In the genomic region with DNA sequence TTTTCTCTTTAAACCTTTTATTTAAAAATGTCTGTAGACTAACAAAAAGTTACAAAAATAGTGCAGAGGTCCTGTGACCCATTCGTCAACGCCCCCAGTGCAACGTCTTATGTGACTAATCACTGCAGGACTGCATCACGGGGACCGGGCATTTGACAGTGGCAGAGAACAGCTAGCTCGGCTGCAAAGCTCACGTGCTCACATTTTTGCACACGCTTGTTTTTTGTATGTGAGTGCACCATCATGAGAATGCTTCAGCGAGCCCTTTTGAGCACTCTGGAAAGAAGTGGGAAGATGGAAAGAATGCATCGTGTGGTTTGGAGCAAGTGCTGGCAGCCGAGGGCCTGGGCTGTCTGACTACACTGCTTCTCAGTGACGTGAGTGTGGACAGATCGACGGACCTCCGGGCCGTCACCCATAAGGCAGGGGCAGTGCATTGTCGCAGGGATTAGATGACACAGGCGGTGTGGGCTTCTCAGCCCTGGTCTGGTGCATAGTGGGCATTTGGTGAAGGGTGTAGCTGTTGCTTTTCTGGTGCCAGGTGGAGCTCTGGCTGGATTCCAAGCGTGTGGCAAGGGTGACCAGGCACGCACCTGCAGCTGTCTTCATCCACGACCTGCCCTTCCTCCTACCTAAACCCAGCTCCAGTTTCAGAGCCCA, we compare ENCODE assay signal across 12 cellular contexts. TPM values are rescaled to one million over a fixed set of nuclear protein-coding genes. Genes with fewer than 3 reads are reported as not detected.
DNase-seq lines count a peak whose midpoint lies in the region; ATAC-seq and TF ChIP-seq lines count a peak whose summit lies in the region.
"Had no signal": no experiment of that assay in that cellular context is flagged by ENCODE, and none has a peak within 500 bp of the region (broad histone marks: within the 10 kb centered on the region; RNA-seq: fewer than 3 reads in every experiment).

No MANE protein-coding gene starts in this region.

- H3K4me3 ChIP-seq in left ventricle myocardium inferior (no peak overlapping the region), body of pancreas (no peak overlapping the region), lung (no peak overlapping the region)

- TF ChIP-seq CTCF in left ventricle myocardium inferior (IDR thresholded peaks at IDR 0.05; ENCODE audit: borderline replicate concordance) (no peak), body of pancreas (IDR thresholded peaks at IDR 0.05) (no peak), lung (IDR thresholded peaks at IDR 0.05; ENCODE audit: control extremely low read depth, extremely low read depth) (no peak)

- H3K27ac ChIP-seq in left ventricle myocardium inferior (replicated peaks) (no peak overlapping the region), body of pancreas (peak overlapping the region; percentile 88 to 95 (median 93)), lung (ENCODE audit: low read depth in 1 of 2, low read length in 1 of 2) (peak overlapping the region in 1 of 2 donors; percentile 34)
- H3K27ac ChIP-seq: foreskin keratinocyte had no signal

- no peak for DNase-seq in Right ventricle myocardium inferior (ENCODE audit: missing footprints)
- no peak for DNase-seq in left ventricle myocardium inferior
- DNase-seq in body of pancreas: peak; percentile 84 to 92 (median 88)
- DNase-seq in lung (ENCODE audit: low spot score): no peak
- no peak for DNase-seq in RKO (ENCODE audit: low spot score)
- no peak for DNase-seq in NCI-H1417 (lab: John Stamatoyannopoulos, UW)
- DNase-seq: activated B cell treated with CpG ODN at 0.5 μM for 24 hours, AML-193, foreskin keratinocyte had no signal

- H3K36me3 ChIP-seq in left ventricle myocardium inferior (no peaks in the 10 kb centered on the region), body of pancreas (replicated peaks in 1 of 2; ENCODE audit: insufficient read depth in 1 of 2, low read depth in 2 of 2) (peaks cover 0 to 1% of the 10 kb centered on the region in 2 donors), lung (ENCODE audit: control insufficient read depth in 2 of 2, insufficient read depth in 2 of 2, low read length in 2 of 2) (no peaks in the 10 kb centered on the region)

- TF ChIP-seq POLR2A in body of pancreas (IDR thresholded peaks at IDR 0.05): peak; percentile 36 to 62 (median 56)

- H3K27me3 ChIP-seq in left ventricle myocardium inferior (ENCODE audit: low read depth) (peaks cover 64% of the 10 kb centered on the region), body of pancreas (no peaks in the 10 kb centered on the region), lung (ENCODE audit: control insufficient read depth, insufficient read depth) (no peaks in the 10 kb centered on the region)

- H3K4me1 ChIP-seq in left ventricle myocardium inferior (peaks cover 11% of the 10 kb centered on the region), body of pancreas (peaks cover 52% of the 10 kb centered on the region), lung (ENCODE audit: control insufficient read depth in 2 of 2, insufficient read depth in 2 of 2, low read length in 2 of 2) (peaks cover 0 to 6% of the 10 kb centered on the region in 2 donors)
- H3K4me1 ChIP-seq: foreskin keratinocyte had no signal

- 19 to 21% methylated on average over 19 to 21 of the region's 21 CpGs for WGBS in body of pancreas, 2 donors
- WGBS in lung, 2 donors: 54 to 75% methylated on average over 21 of the region's 21 CpGs

- ATAC-seq in Right ventricle myocardium inferior (peak; percentile 19), body of pancreas (peak; percentile 55), lung (ENCODE audit: insufficient read depth, low FRiP score) (peak; percentile 22), HG03378 (IDR thresholded peaks at IDR 0.05; ENCODE audit: unreplicated experiment) (no peak), HG02610 (IDR thresholded peaks at IDR 0.05; ENCODE audit: unreplicated experiment) (no peak)
- ATAC-seq: foreskin keratinocyte had no signal

- peaks cover 18% of the 10 kb centered on the region for H3K9me3 ChIP-seq in left ventricle myocardium inferior (replicated peaks)
- no peaks in the 10 kb centered on the region for H3K9me3 ChIP-seq in body of pancreas
- H3K9me3 ChIP-seq in lung (ENCODE audit: control insufficient read depth in 2 of 2, insufficient read depth in 1 of 2, low read length in 1 of 2): peaks cover 6 to 9% of the 10 kb centered on the region in 2 donors

- intact Hi-C loops in Right ventricle myocardium inferior (cut with DNase I): no loop called here
- intact Hi-C loops in left ventricle myocardium inferior (cut with micrococcal nuclease): no loop called here
- intact Hi-C loops in body of pancreas (cut with DNase I): no loop called here

RNA-seq across cellular contexts. Expression of a gene that starts 17.7 kb away (rescaled TPM):
- total RNA-seq in Right ventricle myocardium inferior (22.6 TPM), left ventricle myocardium inferior (13.9 TPM), body of pancreas (10 to 100 TPM; 25.4 to 33.5 TPM), lung (100 to 1,000 TPM in 1 of 2 donors, 10 to 100 TPM in 1; 31.6 to 106 TPM)
- 100 to 1,000 TPM in 1 of 2 donors, 10 to 100 TPM in 1; 21.0 to 105 TPM for polyA plus RNA-seq in lung

RNA-seq across cellular contexts. Expression of a gene that starts 41.3 kb away (rescaled TPM):
- total RNA-seq in Right ventricle myocardium inferior: 1.7 TPM
- not detected for total RNA-seq in left ventricle myocardium inferior
- total RNA-seq in body of pancreas: 10 to 100 TPM in 1 of 2 donors, 1 to 10 TPM in 1; 8.2 to 20.5 TPM
- 1 to 10 TPM; 4.5 to 8.8 TPM for total RNA-seq in lung
- polyA plus RNA-seq in lung: 1 to 10 TPM; 3.5 to 6.2 TPM
- total RNA-seq: H4 had no signal

Comparison
In these comparisons a context has a peak if more than half of its experiments do, and no peak if none do; other contexts are left out.
1. ATAC-seq: peak in Right ventricle myocardium inferior (single experiment), body of pancreas (single experiment) and lung (single experiment); none in HG03378 (single experiment) and HG02610 (single experiment).
2. DNase-seq: peak in body of pancreas (4 of 4); none in Right ventricle myocardium inferior (single experiment), left ventricle myocardium inferior (single experiment), lung (single experiment), RKO (single experiment) and NCI-H1417 (0 of 3).